13 cellular contexts compared by ENCODE assay signal in genomic region chr1:59188413-59189213, GRCh38.
"Had no signal": no experiment of that assay in that cellular context is flagged by ENCODE, and none has a peak within 500 bp of the region (broad histone marks: within the 10 kb centered on the region; RNA-seq: fewer than 3 reads in every experiment).

No MANE protein-coding gene starts in this region.

- H3K4me1 ChIP-seq: gastroesophageal sphincter, right lobe of liver, suprapubic skin had no signal

- H3K27ac ChIP-seq: brain microvascular endothelial cell, hepatocyte, right lobe of liver, suprapubic skin had no signal

- H3K4me3 ChIP-seq: gastroesophageal sphincter, hepatocyte, right lobe of liver, suprapubic skin had no signal

- H3K4me2 ChIP-seq: hepatocyte had no signal

- H3K9me3 ChIP-seq: right lobe of liver, suprapubic skin had no signal

- ATAC-seq: gastroesophageal sphincter, right lobe of liver had no signal

- H3K36me3 ChIP-seq: brain microvascular endothelial cell, gastroesophageal sphincter, right lobe of liver, suprapubic skin had no signal

- DNase-seq: activated CD4-positive, alpha-beta T cell treated with anti-CD3 and anti-CD28 coated beads, Interleukin-2, amount 10 ng/mL, durations not matched to agents 24 days and 14 days; activated CD4-positive, CD25-positive, alpha-beta regulatory T cell; activated gamma-delta T cell treated with Interleukin-2 at 50 U/mL for 16 hours; activated naive CD8-positive, alpha-beta T cell treated with anti-CD3 and anti-CD28 coated beads for 36 hours; brain microvascular endothelial cell; effector CD8-positive, alpha-beta T cell; islet precursor cell; nephron progenitor cell; occipital lobe; right lobe of liver had no signal

- H3K27me3 ChIP-seq: brain microvascular endothelial cell, gastroesophageal sphincter, hepatocyte, right lobe of liver, suprapubic skin had no signal

- H3K79me2 ChIP-seq: hepatocyte had no signal

- H2AFZ ChIP-seq: hepatocyte had no signal
